Comparison of ENCODE assay signal across 14 cellular contexts in the genomic region with DNA sequence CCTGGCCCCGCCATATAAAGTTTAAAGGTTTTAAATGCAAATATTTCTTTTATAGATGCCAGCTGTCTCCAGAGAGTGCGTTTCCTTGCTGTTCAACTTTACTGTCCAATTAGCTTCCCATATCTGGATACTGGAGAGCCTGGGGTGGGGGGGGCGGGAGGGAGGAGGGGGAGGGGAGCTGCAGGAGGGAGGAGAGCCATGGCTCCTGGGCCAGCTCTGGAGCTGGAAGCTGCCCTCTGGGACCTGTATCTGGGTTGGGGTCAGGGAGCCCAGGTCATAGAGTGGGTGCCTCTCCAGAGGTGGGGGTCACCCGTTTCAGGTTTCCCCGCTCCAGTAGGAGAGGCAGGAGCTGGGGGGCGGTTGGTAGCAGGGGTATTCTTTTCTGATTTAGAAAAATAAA. TPM values are rescaled to one million over a fixed set of nuclear protein-coding genes. Genes with fewer than 3 reads are reported as not detected.
A peak's percentile ranks its signal among the peaks of the same experiment; 100 is the strongest.
DNase-seq lines count a peak whose midpoint lies in the region; ATAC-seq and TF ChIP-seq lines count a peak whose summit lies in the region.
"Had no signal": no experiment of that assay in that cellular context is flagged by ENCODE, and none has a peak within 500 bp of the region (broad histone marks: within the 10 kb centered on the region; RNA-seq: fewer than 3 reads in every experiment).

No MANE protein-coding gene starts in this region.

- no peaks in the 10 kb centered on the region for H3K36me3 Mint-ChIP-seq in CD8-positive, alpha-beta T cell
- H3K36me3 Mint-ChIP-seq in endodermal cell (ENCODE audit: low read depth) (no peaks in the 10 kb centered on the region), nephron progenitor cell (ENCODE audit: low read depth) (no peaks in the 10 kb centered on the region)

- no peaks in the 10 kb centered on the region for H3K9me3 ChIP-seq in CD8-positive, alpha-beta T cell (ENCODE audit: low read length)
- no peaks in the 10 kb centered on the region for H3K9me3 ChIP-seq in endodermal cell (ENCODE audit: control insufficient read depth, low read length)
- no peaks in the 10 kb centered on the region for H3K9me3 ChIP-seq in MG63
- H3K9me3 ChIP-seq: right lobe of liver had no signal

- DNase-seq in CD8-positive, alpha-beta T cell: no peak
- DNase-seq in LNCaP clone FGC (ENCODE audit: low read depth) (no peak), endodermal cell (no peak), nephron progenitor cell (no peak), A172 (ENCODE audit: low spot score) (no peak), MG63 (no peak)
- no peak for DNase-seq in activated effector memory CD4-positive, alpha-beta T cell treated with Interleukin-2 at 50 U/mL for 16 hours
- DNase-seq: activated naive CD8-positive, alpha-beta T cell treated with anti-CD3 and anti-CD28 coated beads, Interleukin-2, amount 50 U/mL, for 24 hours; GDM1; hippocampal formation; NCI-H774; right lobe of liver had no signal

- H3K27ac Mint-ChIP-seq in CD8-positive, alpha-beta T cell: no peak overlapping the region
- H3K27ac Mint-ChIP-seq in endodermal cell (peak overlapping the region; percentile 85), nephron progenitor cell (no peak overlapping the region)
- H3K27ac Mint-ChIP-seq: activated naive CD8-positive, alpha-beta T cell treated with anti-CD3 and anti-CD28 coated beads, Interleukin-2, amount 50 U/mL, for 24 hours had no signal

- no peak overlapping the region for H3K27ac ChIP-seq in CD8-positive, alpha-beta T cell (ENCODE audit: low read depth, low read length)
- H3K27ac ChIP-seq in endodermal cell (ENCODE audit: low read depth, low read length): peak overlapping the region; percentile 86
- H3K27ac ChIP-seq: right lobe of liver had no signal

- peaks cover 27% of the 10 kb centered on the region for H3K4me1 ChIP-seq in CD8-positive, alpha-beta T cell (ENCODE audit: insufficient read depth, low read length)
- H3K4me1 ChIP-seq in endodermal cell (ENCODE audit: control insufficient read depth, insufficient read depth, low read length): peaks cover 33% of the 10 kb centered on the region

- no peaks in the 10 kb centered on the region for H3K36me3 ChIP-seq in CD8-positive, alpha-beta T cell (ENCODE audit: insufficient read depth, low read length)
- H3K36me3 ChIP-seq in endodermal cell (ENCODE audit: control insufficient read depth, insufficient read depth, low read length): no peaks in the 10 kb centered on the region
- H3K36me3 ChIP-seq in MG63: no peaks in the 10 kb centered on the region
- H3K36me3 ChIP-seq: right lobe of liver had no signal

- H3K4me3 Mint-ChIP-seq in CD8-positive, alpha-beta T cell: peak overlapping the region; percentile 29
- H3K4me3 Mint-ChIP-seq in endodermal cell (peak overlapping the region; percentile 49), nephron progenitor cell (peak overlapping the region; percentile 67)
- H3K4me3 Mint-ChIP-seq: activated naive CD8-positive, alpha-beta T cell treated with anti-CD3 and anti-CD28 coated beads, Interleukin-2, amount 50 U/mL, for 24 hours had no signal

- TF ChIP-seq CTCF in CD8-positive, alpha-beta T cell (IDR thresholded peaks at IDR 0.05): no peak
- no peak for TF ChIP-seq CTCF in LNCaP clone FGC (IDR thresholded peaks at IDR 0.05; ENCODE audit: control insufficient read depth, extremely low read depth, insufficient read depth)
- TF ChIP-seq CTCF in endodermal cell (conservative IDR thresholded peaks at IDR 0.05): no peak
- no peak for TF ChIP-seq CTCF in nephron progenitor cell (IDR thresholded peaks at IDR 0.05)

- H3K4me3 ChIP-seq in CD8-positive, alpha-beta T cell (ENCODE audit: low read depth, low read length): no peak overlapping the region
- H3K4me3 ChIP-seq in LNCaP clone FGC (ENCODE audit: low read depth, low read length) (peak overlapping the region; percentile 20; the same call in 1 of the 2 replicates), endodermal cell (ENCODE audit: low read length) (peak overlapping the region; percentile 37), MG63 (no peak overlapping the region)
- H3K4me3 ChIP-seq: right lobe of liver had no signal

- no peak for ATAC-seq in CD8-positive, alpha-beta T cell
- ATAC-seq in HG03280 (IDR thresholded peaks at IDR 0.05; ENCODE audit: unreplicated experiment): no peak
- ATAC-seq: activated naive CD8-positive, alpha-beta T cell treated with anti-CD3 and anti-CD28 coated beads, Interleukin-2, amount 50 U/mL, for 24 hours; HCT116; right lobe of liver had no signal

- H3K4me1 Mint-ChIP-seq in CD8-positive, alpha-beta T cell (ENCODE audit: low read depth): peaks cover 38% of the 10 kb centered on the region
- H3K4me1 Mint-ChIP-seq in endodermal cell (peaks cover 58% of the 10 kb centered on the region), nephron progenitor cell (peaks cover 81% of the 10 kb centered on the region)

- H3K9ac ChIP-seq in endodermal cell (ENCODE audit: extremely low read depth, low read length, poor library complexity, severe bottlenecking): peak overlapping the region; percentile 20

- CTCF ChIA-PET in CD8-positive, alpha-beta T cell (lab: Charles Lee): interaction anchor here (1.0 to 2.9 kb wide), 6 partner anchors 9 to 191 kb away, joined by 3 to 14 read pairs (median 6); no protein-coding TSS in a partner anchor

- WGBS in endodermal cell (ENCODE audit: insufficient coverage in 1 of 2, insufficient read length in 1 of 2), 2 experiments: 7% methylated on average over 3 of the region's 6 CpGs; no CpG with 5 or more reads in 1 of the 2 experiments

- POLR2A ChIA-PET in CD8-positive, alpha-beta T cell (lab: Charles Lee): interaction anchor here (1.3 kb wide), 1 partner anchor 56 kb away, joined by 3 read pairs; no protein-coding TSS in a partner anchor

- H3K27me3 Mint-ChIP-seq in CD8-positive, alpha-beta T cell (ENCODE audit: low read depth): no peaks in the 10 kb centered on the region
- H3K27me3 Mint-ChIP-seq in endodermal cell (ENCODE audit: insufficient read depth) (peaks cover 2% of the 10 kb centered on the region), nephron progenitor cell (ENCODE audit: low read depth, poor library complexity) (peaks cover 25% of the 10 kb centered on the region)
- H3K27me3 Mint-ChIP-seq: activated naive CD8-positive, alpha-beta T cell treated with anti-CD3 and anti-CD28 coated beads, Interleukin-2, amount 50 U/mL, for 24 hours had no signal

- no peaks in the 10 kb centered on the region for H3K27me3 ChIP-seq in CD8-positive, alpha-beta T cell (ENCODE audit: insufficient read depth, low read length)
- H3K27me3 ChIP-seq in endodermal cell (ENCODE audit: control insufficient read depth, insufficient read depth, low read length, poor library complexity, severe bottlenecking): no peaks in the 10 kb centered on the region
- H3K27me3 ChIP-seq in MG63: no peaks in the 10 kb centered on the region
- H3K27me3 ChIP-seq: right lobe of liver had no signal

- H3K9me3 Mint-ChIP-seq in CD8-positive, alpha-beta T cell: no peaks in the 10 kb centered on the region
- no peaks in the 10 kb centered on the region for H3K9me3 Mint-ChIP-seq in endodermal cell
- no peaks in the 10 kb centered on the region for H3K9me3 Mint-ChIP-seq in nephron progenitor cell
- H3K9me3 Mint-ChIP-seq: activated naive CD8-positive, alpha-beta T cell treated with anti-CD3 and anti-CD28 coated beads, Interleukin-2, amount 50 U/mL, for 24 hours had no signal

- intact Hi-C loops in CD8-positive, alpha-beta T cell (cut with DNase I, micrococcal nuclease): no loop called here

RNA-seq across cellular contexts. Expression of gene GSE1, which starts 6.2 kb away (rescaled TPM):
- total RNA-seq in CD8-positive, alpha-beta T cell: 10 to 100 TPM; 67.8 to 72.1 TPM
- 100 to 1,000 TPM; 108 to 128 TPM for total RNA-seq in endodermal cell
- polyA plus RNA-seq in endodermal cell (2013, experiment 1 of 2): 55.0 TPM
- polyA plus RNA-seq in endodermal cell (2013, experiment 2 of 2): 54.2 TPM
- 9.7 and 13.4 TPM in 2 replicates for total RNA-seq in A172 (2014; rRNA removed; shearing (Covaris generic))
- total RNA-seq in MG63 (2014; rRNA removed; shearing (Covaris generic); ENCODE audit: low replicate concordance): 9.3 and 19.1 TPM in 2 replicates

Comparison
In these comparisons a context has a peak if more than half of its experiments do, and no peak if none do; other contexts are left out.
1. H3K4me3 ChIP-seq: peak in LNCaP clone FGC (single experiment) and endodermal cell (single experiment); none in CD8-positive, alpha-beta T cell (single experiment) and MG63 (single experiment).
2. Peak in every context shown above with its lines, with median percentiles within 50 percentile points of each other: H3K4me3 Mint-ChIP-seq.